8 cellular contexts compared by ENCODE assay signal in the genomic region with DNA sequence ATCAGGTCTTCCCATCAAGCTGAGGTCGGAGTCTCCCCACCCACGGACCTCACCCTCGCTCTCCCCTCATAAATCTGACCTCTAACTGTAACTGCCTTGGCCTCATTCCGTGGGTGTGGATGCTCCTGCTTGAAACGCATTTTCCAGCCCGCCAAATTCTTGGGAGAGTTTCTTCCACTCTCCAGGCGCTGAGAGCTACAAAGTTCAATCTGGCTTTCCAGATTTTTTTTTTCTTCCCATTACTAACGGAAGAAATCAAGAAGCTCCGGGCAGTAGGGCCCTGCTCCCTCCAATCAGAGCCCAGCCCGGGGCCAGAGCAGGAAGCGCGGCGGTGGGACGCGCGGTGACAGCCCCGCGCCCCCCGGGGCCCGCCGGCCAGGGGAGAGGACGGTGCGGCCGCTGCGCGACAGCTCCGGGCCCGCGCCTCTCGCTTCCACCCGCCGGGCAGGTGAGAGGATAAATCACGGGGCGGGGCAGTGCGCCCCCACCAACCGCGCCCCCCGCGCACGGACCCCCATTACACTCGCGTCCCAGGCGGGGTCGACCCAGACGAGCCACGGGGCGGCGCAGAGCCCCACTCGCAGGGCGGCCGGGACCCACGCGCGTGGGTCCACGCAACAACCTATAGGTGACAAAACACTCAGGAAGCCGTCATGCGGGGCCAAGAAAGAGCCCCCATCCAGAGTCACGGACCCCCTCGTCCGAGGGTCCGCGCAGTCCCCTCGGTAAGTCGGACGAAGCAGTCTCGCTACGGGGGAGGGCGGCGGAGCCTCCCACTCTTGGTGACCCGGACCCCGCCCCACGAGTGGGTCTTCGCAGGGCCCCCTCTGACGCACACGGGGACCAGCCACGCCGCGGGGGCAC. TPM values are rescaled to one million over a fixed set of nuclear protein-coding genes. Genes with fewer than 3 reads are reported as not detected.
DNase-seq lines count a peak whose midpoint lies in the region; ATAC-seq and TF ChIP-seq lines count a peak whose summit lies in the region.

No MANE protein-coding gene starts in this region.

- ATAC-seq in RWPE2 (ENCODE audit: low read depth) (0 out of 3 replicates have a peak, but pooled peaks have one; percentile 14), GM21786 (IDR thresholded peaks at IDR 0.05; ENCODE audit: unreplicated experiment) (no peak)
- ATAC-seq in stimulated activated naive CD8-positive, alpha-beta T cell treated with anti-CD3 and anti-CD28 coated beads, Interleukin-15, amount 100 ng/mL, for 72 hours, result peak; percentile 22

- peak overlapping the region; percentile 70 for H3K27ac ChIP-seq in CD4-positive, alpha-beta memory T cell (ENCODE audit: low read depth, low read length)
- H3K27ac ChIP-seq in RWPE2 (ENCODE audit: poor library complexity, severe bottlenecking) (peak overlapping the region; percentile 71), mammary epithelial cell (ENCODE audit: insufficient read depth, low read depth, low read length) (peak overlapping the region; percentile 72)

- H3K9me3 ChIP-seq in CD4-positive, alpha-beta memory T cell (ENCODE audit: control insufficient read depth in 1 of 2, low read length in 2 of 2), result no peaks in the 10 kb centered on the region
- H3K9me3 ChIP-seq in RWPE2 (ENCODE audit: severe bottlenecking) (no peaks in the 10 kb centered on the region), mammary epithelial cell (replicated peaks; ENCODE audit: insufficient read depth, low read length) (no peaks in the 10 kb centered on the region)

- peak overlapping the region; percentile 69 to 89 (median 85) for H3K27ac Mint-ChIP-seq in CD4-positive, alpha-beta memory T cell
- no peak overlapping the region for H3K27ac Mint-ChIP-seq in stimulated activated naive CD8-positive, alpha-beta T cell treated with anti-CD3 and anti-CD28 coated beads, Interleukin-15, amount 100 ng/mL, for 72 hours

- CTCF ChIA-PET in CD4-positive, alpha-beta memory T cell (lab: Charles Lee; ENCODE audit: partially characterized antibody), result interaction anchor here (0.7 to 3.5 kb wide), 18 partner anchors 9 to 137 kb away, joined by 3 to 22 read pairs (median 5); no protein-coding TSS in a partner anchor
- CTCF ChIA-PET in mammary epithelial cell (lab: Charles Lee; ENCODE audit: low non-redundant PET), result interaction anchor here (0.5 to 0.7 kb wide), 2 partner anchors 27 to 1391 kb away, joined by 4 read pairs; no protein-coding TSS in a partner anchor

- H3K4me1 ChIP-seq in CD4-positive, alpha-beta memory T cell (ENCODE audit: insufficient read depth, low read length), result peaks cover 16% of the 10 kb centered on the region
- peaks cover 35% of the 10 kb centered on the region for H3K4me1 ChIP-seq in RWPE2 (ENCODE audit: insufficient read depth, poor library complexity, severe bottlenecking)
- peaks cover 19% of the 10 kb centered on the region for H3K4me1 ChIP-seq in mammary epithelial cell (ENCODE audit: insufficient read depth, low read length)

- intact Hi-C loops in CD4-positive, alpha-beta memory T cell (cut with micrococcal nuclease), result loop anchor here (1.0 to 10.0 kb wide), 8 partner anchors 27 to 874 kb away; a partner anchor contains a TSS
- intact Hi-C loops in mammary epithelial cell (cut with micrococcal nuclease), result loop anchor here (1.0 to 5.0 kb wide), 4 partner anchors 35 to 134 kb away; no protein-coding TSS in a partner anchor

- dilution Hi-C loops in mammary epithelial cell (cut with HindIII; ENCODE audit: low sequenced_read_pairs), result loop anchor here (5.0 kb wide), 1 partner anchor 96 kb away; no protein-coding TSS in a partner anchor

- POLR2A ChIA-PET in CD4-positive, alpha-beta memory T cell (lab: Charles Lee; ENCODE audit: partially characterized antibody), result interaction anchor here (0.7 to 3.8 kb wide), 23 partner anchors 8 to 134 kb away, joined by 3 to 51 read pairs (median 5); no protein-coding TSS in a partner anchor

- H3K4me2 ChIP-seq in mammary epithelial cell (ENCODE audit: insufficient read depth, low read depth, low read length), result peak overlapping the region; percentile 86

- peaks cover 0 to 2% of the 10 kb centered on the region in 2 donors for H3K27me3 Mint-ChIP-seq in CD4-positive, alpha-beta memory T cell
- peaks cover 28% of the 10 kb centered on the region for H3K27me3 Mint-ChIP-seq in stimulated activated naive CD8-positive, alpha-beta T cell treated with anti-CD3 and anti-CD28 coated beads, Interleukin-15, amount 100 ng/mL, for 72 hours

- BruUV-seq in mammary epithelial cell (replicated peaks; lab: Mats Ljungman, UMichigan), result no TSS peak

- peaks cover 5 to 6% of the 10 kb centered on the region in 2 donors for H3K36me3 Mint-ChIP-seq in CD4-positive, alpha-beta memory T cell

- H2AFZ ChIP-seq in mammary epithelial cell (ENCODE audit: low read depth, low read length), result peak overlapping the region; percentile 82

- TF ChIP-seq CTCF in RWPE2 (IDR thresholded peaks at IDR 0.05; ENCODE audit: poor library complexity, severe bottlenecking), result no peak
- no peak for TF ChIP-seq CTCF in mammary epithelial cell (conservative IDR thresholded peaks at IDR 0.05 in 1 of 2, IDR thresholded peaks at IDR 0.05 in 1 of 2; ENCODE audit: extremely low read depth in 1 of 2, insufficient read depth in 1 of 2, low read depth in 1 of 2, low read length in 2 of 2)

- H3K36me3 ChIP-seq in CD4-positive, alpha-beta memory T cell (ENCODE audit: insufficient read depth, low read length), result no peaks in the 10 kb centered on the region
- peaks cover 2% of the 10 kb centered on the region; the same call in 1 of the 2 replicates for H3K36me3 ChIP-seq in RWPE2 (ENCODE audit: low read depth)
- no peaks in the 10 kb centered on the region for H3K36me3 ChIP-seq in mammary epithelial cell (ENCODE audit: insufficient read depth, low read length)

- peak; percentile 16 to 50 (median 16) for DNase-seq in CD4-positive, alpha-beta memory T cell
- DNase-seq in RWPE2 (ENCODE audit: low spot score), result no peak
- peak; percentile 33 for DNase-seq in mammary epithelial cell
- DNase-seq in kidney glomerular epithelial cell (lab: John Stamatoyannopoulos, UW), result peak; percentile 70
- peak in 1 of 2 donors; percentile 22 for DNase-seq in stimulated activated naive CD8-positive, alpha-beta T cell treated with anti-CD3 and anti-CD28 coated beads, Interleukin-15, amount 100 ng/mL, for 72 hours
- no peak for DNase-seq in hippocampal formation (lab: John Stamatoyannopoulos, UW)
- no peak for DNase-seq in GF-D8 (lab: John Stamatoyannopoulos, UW)

- no peaks in the 10 kb centered on the region for H4K20me1 ChIP-seq in mammary epithelial cell (ENCODE audit: insufficient read depth, low read length)

- peaks cover 15 to 47% (median 30%) of the 10 kb centered on the region in 4 donors for H3K4me1 Mint-ChIP-seq in CD4-positive, alpha-beta memory T cell
- peaks cover 40% of the 10 kb centered on the region for H3K4me1 Mint-ChIP-seq in stimulated activated naive CD8-positive, alpha-beta T cell treated with anti-CD3 and anti-CD28 coated beads, Interleukin-15, amount 100 ng/mL, for 72 hours

- no peaks in the 10 kb centered on the region for H3K27me3 ChIP-seq in CD4-positive, alpha-beta memory T cell (ENCODE audit: insufficient read depth, low read length)
- H3K27me3 ChIP-seq in RWPE2 (ENCODE audit: insufficient read depth, poor library complexity, severe bottlenecking), result no peaks in the 10 kb centered on the region
- H3K27me3 ChIP-seq in mammary epithelial cell (ENCODE audit: insufficient read depth, low read length), result no peaks in the 10 kb centered on the region

- peaks cover 57% of the 10 kb centered on the region for H3K79me2 ChIP-seq in mammary epithelial cell (ENCODE audit: insufficient read depth, low read length)

- no peaks in the 10 kb centered on the region for H3K9me3 Mint-ChIP-seq in CD4-positive, alpha-beta memory T cell
- no peaks in the 10 kb centered on the region for H3K9me3 Mint-ChIP-seq in stimulated activated naive CD8-positive, alpha-beta T cell treated with anti-CD3 and anti-CD28 coated beads, Interleukin-15, amount 100 ng/mL, for 72 hours

- in situ Hi-C loops in mammary epithelial cell (cut with MboI; ENCODE audit: low sequenced_read_pairs in 2 of 2), result no loop called here

- WGBS in mammary epithelial cell (ENCODE audit: low coverage, missing lambda C conversion rate), result 9% methylated on average over 21 of the region's 78 CpGs

- peak overlapping the region; percentile 73 for H3K9ac ChIP-seq in mammary epithelial cell (ENCODE audit: insufficient read depth, low read length)

- H3K4me3 Mint-ChIP-seq in CD4-positive, alpha-beta memory T cell, result peak overlapping the region; percentile 82 to 92 (median 88)
- H3K4me3 Mint-ChIP-seq in stimulated activated naive CD8-positive, alpha-beta T cell treated with anti-CD3 and anti-CD28 coated beads, Interleukin-15, amount 100 ng/mL, for 72 hours, result peak overlapping the region; percentile 82 to 83

- H3K4me3 ChIP-seq in CD4-positive, alpha-beta memory T cell (ENCODE audit: low read length in 2 of 2), result peak overlapping the region; percentile 58 to 61
- H3K4me3 ChIP-seq in RWPE2 (ENCODE audit: severe bottlenecking), result peak overlapping the region; percentile 87
- H3K4me3 ChIP-seq in mammary epithelial cell (replicated peaks in 1 of 3; ENCODE audit: insufficient read depth in 1 of 3, low read depth in 2 of 3, low read length in 3 of 3), result peak overlapping the region; percentile 90 to 98 (median 93)

RNA-seq across cellular contexts. Expression of a gene that starts 0.9 kb away (rescaled TPM):
- total RNA-seq in CD4-positive, alpha-beta memory T cell, result 10 to 100 TPM; 18.8 to 21.8 TPM
- 1 to 10 TPM in 1 of 2 donors, under 1 TPM in 1; 0.95 to 6.3 TPM for polyA plus RNA-seq in CD4-positive, alpha-beta memory T cell
- total RNA-seq in mammary epithelial cell, result 10 to 100 TPM; 22.9 to 36.0 TPM
- 13.4 TPM for polyA plus RNA-seq in mammary epithelial cell
- 20.1 TPM for polyA minus RNA-seq in mammary epithelial cell

Comparison
In these comparisons a context has a peak if more than half of its experiments do, and no peak if none do; other contexts are left out.
1. DNase-seq: peak in CD4-positive, alpha-beta memory T cell (5 of 5), mammary epithelial cell (single experiment) and kidney glomerular epithelial cell (single experiment); none in RWPE2 (single experiment), hippocampal formation (0 of 2) and GF-D8 (single experiment).
2. H3K27ac Mint-ChIP-seq: peak in CD4-positive, alpha-beta memory T cell (7 of 7); none in stimulated activated naive CD8-positive, alpha-beta T cell treated with anti-CD3 and anti-CD28 coated beads, Interleukin-15, amount 100 ng/mL, for 72 hours (0 of 2).
3. Peak in every context shown above with its lines, with median percentiles within 50 percentile points of each other: H3K27ac ChIP-seq and H3K4me3 ChIP-seq.